Comparison of ENCODE assay signal across 26 cellular contexts in the genomic region with DNA sequence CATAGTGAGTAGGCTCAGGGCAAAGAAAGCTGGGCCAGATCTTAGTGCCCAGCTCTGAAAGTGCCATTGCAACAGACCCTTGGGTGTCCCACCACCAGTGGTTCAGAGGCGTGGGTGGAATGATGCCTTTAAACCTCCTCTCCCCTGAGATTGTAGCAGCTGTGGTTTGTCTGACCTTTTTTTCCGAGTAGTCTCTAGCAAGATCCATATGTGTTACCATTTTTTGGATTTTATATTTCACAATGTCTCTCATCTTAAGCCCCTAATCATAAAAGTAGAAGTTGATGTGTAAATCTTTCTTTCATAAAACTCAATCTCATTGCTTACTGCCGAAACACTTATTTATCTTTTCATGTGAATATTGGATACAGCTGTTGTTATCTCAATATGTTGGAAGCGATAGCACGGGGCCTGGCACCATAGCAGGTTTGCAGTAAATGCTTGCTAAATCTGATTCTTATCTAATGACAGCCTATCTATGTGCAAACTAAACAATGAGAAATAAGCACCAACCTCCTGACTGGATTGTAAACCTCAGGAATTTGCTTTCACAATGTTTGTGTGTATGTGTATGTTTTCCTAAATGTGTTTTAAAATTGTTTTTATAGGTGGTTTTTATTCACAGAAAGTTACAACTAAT. TPM values are rescaled to one million over a fixed set of nuclear protein-coding genes. Genes with fewer than 3 reads are reported as not detected.
A peak's percentile ranks its signal among the peaks of the same experiment; 100 is the strongest.
DNase-seq lines count a peak whose midpoint lies in the region; ATAC-seq, FAIRE-seq and TF ChIP-seq lines count a peak whose summit lies in the region.
"Had no signal": no experiment of that assay in that cellular context is flagged by ENCODE, and none has a peak within 500 bp of the region (broad histone marks: within the 10 kb centered on the region; RNA-seq: fewer than 3 reads in every experiment).

No MANE protein-coding gene starts in this region.

- no peaks in the 10 kb centered on the region for H3K9me3 ChIP-seq in astrocyte (ENCODE audit: insufficient read depth, low read depth, low read length)
- H3K9me3 ChIP-seq: right atrium auricular region had no signal

- no peak overlapping the region for H3K4me3 ChIP-seq in AG10803 (ENCODE audit: low read length)
- no peak overlapping the region for H3K4me3 ChIP-seq in astrocyte (ENCODE audit: insufficient read depth, low read depth, low read length)
- H3K4me3 ChIP-seq in fibroblast of villous mesenchyme (ENCODE audit: low read depth, low read length), result no peak overlapping the region
- H3K4me3 ChIP-seq: GM23338, lung, right atrium auricular region had no signal

- no peak for FAIRE-seq in astrocyte (lab: Jason Lieb, UNC)
- FAIRE-seq: frontal cortex, GM12891, keratinocyte had no signal

- H3K4me3 Mint-ChIP-seq in astrocyte (ENCODE audit: unreplicated experiment) (no peak overlapping the region), chondrocyte (ENCODE audit: unreplicated experiment) (no peak overlapping the region)
- H3K4me3 Mint-ChIP-seq: activated naive CD4-positive, alpha-beta T cell treated with anti-CD3 and anti-CD28 coated beads, Interleukin-2, amount 10 ng/mL, durations not matched to agents 7 days and 5 days; CD8-positive, alpha-beta T cell; GM23338 had no signal

- no peak overlapping the region for H3K9ac ChIP-seq in astrocyte (ENCODE audit: low read length)
- H3K9ac ChIP-seq: KMS-11 had no signal

- peaks cover 18% of the 10 kb centered on the region for H3K4me1 ChIP-seq in astrocyte (ENCODE audit: insufficient read depth, low read length)

- no peaks in the 10 kb centered on the region for H3K79me2 ChIP-seq in astrocyte (ENCODE audit: insufficient read depth, low read length)

- no peak overlapping the region for H3K4me2 ChIP-seq in astrocyte (ENCODE audit: low read length)
- H3K4me2 ChIP-seq: GM23338, KMS-11 had no signal

- no peak for TF ChIP-seq CTCF in AG10803 (conservative IDR thresholded peaks at IDR 0.05; ENCODE audit: low read length)
- no peak for TF ChIP-seq CTCF in astrocyte (IDR thresholded peaks at IDR 0.05; ENCODE audit: insufficient read depth, low read depth, low read length)
- no peak for TF ChIP-seq CTCF in fibroblast of villous mesenchyme (IDR thresholded peaks at IDR 0.05; ENCODE audit: insufficient read depth, low read depth, low read length)
- no peak for TF ChIP-seq CTCF in chondrocyte (IDR thresholded peaks at IDR 0.05)

- no peak overlapping the region for H3K27ac Mint-ChIP-seq in astrocyte (ENCODE audit: unreplicated experiment)
- H3K27ac Mint-ChIP-seq in chondrocyte (ENCODE audit: unreplicated experiment), result no peak overlapping the region
- H3K27ac Mint-ChIP-seq: activated naive CD4-positive, alpha-beta T cell treated with anti-CD3 and anti-CD28 coated beads, Interleukin-2, amount 10 ng/mL, durations not matched to agents 7 days and 5 days; CD8-positive, alpha-beta T cell; GM23338 had no signal

- ATAC-seq in GM18517 (IDR thresholded peaks at IDR 0.05; ENCODE audit: unreplicated experiment), result no peak
- ATAC-seq: activated CD4-positive, CD25-positive, alpha-beta regulatory T cell treated with anti-CD3 and anti-CD28 coated beads, Interleukin-2, amount 50 U/mL, for 24 hours; CD8-positive, alpha-beta T cell; GM23338 had no signal

- H3K4me1 Mint-ChIP-seq in astrocyte (ENCODE audit: low read depth, unreplicated experiment) (peaks cover 9% of the 10 kb centered on the region), chondrocyte (ENCODE audit: low read depth) (peaks cover 3% of the 10 kb centered on the region)
- H3K4me1 Mint-ChIP-seq: activated naive CD4-positive, alpha-beta T cell treated with anti-CD3 and anti-CD28 coated beads, Interleukin-2, amount 10 ng/mL, durations not matched to agents 7 days and 5 days had no signal

- H3K36me3 Mint-ChIP-seq in astrocyte (ENCODE audit: low read depth, unreplicated experiment) (peaks cover 2% of the 10 kb centered on the region), chondrocyte (ENCODE audit: low read depth) (peaks cover 4% of the 10 kb centered on the region)
- H3K36me3 Mint-ChIP-seq: activated naive CD4-positive, alpha-beta T cell treated with anti-CD3 and anti-CD28 coated beads, Interleukin-2, amount 10 ng/mL, durations not matched to agents 7 days and 5 days; CD8-positive, alpha-beta T cell had no signal

- peak; percentile 80 for DNase-seq in AG10803 (ENCODE audit: low read depth)
- peak; percentile 60 for DNase-seq in astrocyte (ENCODE audit: low read depth)
- DNase-seq in fibroblast of villous mesenchyme (ENCODE audit: low read depth), result peak; percentile 99
- DNase-seq in renal cortical epithelial cell (ENCODE audit: low read depth), result peak; percentile 46
- no peak for DNase-seq in chondrocyte (ENCODE audit: low spot score)
- no peak for DNase-seq in NCI-H2227 (lab: John Stamatoyannopoulos, UW; ENCODE audit: unreplicated experiment)
- DNase-seq in activated CD4-positive, alpha-beta T cell treated with anti-CD3 and anti-CD28 coated beads for 4 hours, result no peak
- DNase-seq: activated naive CD4-positive, alpha-beta T cell treated with anti-CD3 and anti-CD28 coated beads, Interleukin-2, amount 10 ng/mL, durations not matched to agents 7 days and 5 days; activated T-cell treated with anti-CD3 and anti-CD28 coated beads, Interleukin-2, amount 50 U/mL, for 48 hours; aorta; CD8-positive, alpha-beta T cell; DMS53; NCI-H1092 treated with DMSO at 0.1 percent for 48 hours; NCI-H526; occipital lobe; T1000 had no signal

- no peaks in the 10 kb centered on the region for H3K27me3 ChIP-seq in astrocyte (ENCODE audit: insufficient read depth, low read length)
- H3K27me3 ChIP-seq: right atrium auricular region had no signal

- no peaks in the 10 kb centered on the region for H4K20me1 ChIP-seq in astrocyte (ENCODE audit: insufficient read depth, low read length)

- no peak overlapping the region for H3K27ac ChIP-seq in astrocyte (ENCODE audit: low read depth, low read length)
- H3K27ac ChIP-seq: KMS-11, right atrium auricular region had no signal

- peaks cover 2% of the 10 kb centered on the region for H3K36me3 ChIP-seq in astrocyte (ENCODE audit: insufficient read depth, low read length)

- no peaks in the 10 kb centered on the region for H3K27me3 Mint-ChIP-seq in astrocyte (ENCODE audit: low read depth, unreplicated experiment)
- no peaks in the 10 kb centered on the region for H3K27me3 Mint-ChIP-seq in chondrocyte (ENCODE audit: low read depth)
- H3K27me3 Mint-ChIP-seq: activated naive CD4-positive, alpha-beta T cell treated with anti-CD3 and anti-CD28 coated beads, Interleukin-2, amount 10 ng/mL, durations not matched to agents 7 days and 5 days had no signal

- H3K9me3 Mint-ChIP-seq in astrocyte (ENCODE audit: unreplicated experiment), result no peaks in the 10 kb centered on the region
- no peaks in the 10 kb centered on the region for H3K9me3 Mint-ChIP-seq in chondrocyte (ENCODE audit: low read depth)
- H3K9me3 Mint-ChIP-seq: activated naive CD4-positive, alpha-beta T cell treated with anti-CD3 and anti-CD28 coated beads, Interleukin-2, amount 10 ng/mL, durations not matched to agents 7 days and 5 days; CD8-positive, alpha-beta T cell; GM23338 had no signal

- no peak overlapping the region for H2AFZ ChIP-seq in astrocyte (ENCODE audit: low read depth, low read length)
- H2AFZ ChIP-seq: GM23338 had no signal

RNA-seq across cellular contexts. Expression of gene SMPDL3A, which starts 14.1 kb away (rescaled TPM):
- total RNA-seq in astrocyte, result 6.9 and 7.3 TPM in 2 replicates
- 13.4 and 21.3 TPM in 2 replicates for total RNA-seq in fibroblast of villous mesenchyme
- 8.4 and 9.6 TPM in 2 replicates for total RNA-seq in renal cortical epithelial cell
- 8.2 to 9.1 TPM (median 8.7 TPM) in 3 replicates for total RNA-seq in chondrocyte
- total RNA-seq: CD8-positive, alpha-beta T cell had no signal

RNA-seq across cellular contexts. Expression of gene FABP7, which starts 23.7 kb away (rescaled TPM):
- total RNA-seq in astrocyte (0.43 and 1.1 TPM in 2 replicates), fibroblast of villous mesenchyme (not detected in 2 replicates), renal cortical epithelial cell (not detected in 2 replicates), chondrocyte (not detected in 3 replicates)
- total RNA-seq: activated CD8-positive, alpha-beta memory T cell treated with anti-CD3 and anti-CD28 coated beads for 36 hours; aorta; CD8-positive, alpha-beta T cell had no signal

Comparison
In these comparisons a context has a peak if more than half of its experiments do, and no peak if none do; other contexts are left out.
1. DNase-seq: peak in AG10803 (single experiment), astrocyte (single experiment), fibroblast of villous mesenchyme (single experiment) and renal cortical epithelial cell (single experiment); none in chondrocyte (single experiment), NCI-H2227 (single experiment) and activated CD4-positive, alpha-beta T cell treated with anti-CD3 and anti-CD28 coated beads for 4 hours (0 of 2).